In genomic region chr2:17610521-17610920, GRCh38 we compare ENCODE assay signal across 12 cellular contexts.
"Had no signal": no experiment of that assay in that cellular context is flagged by ENCODE, and none has a peak within 500 bp of the region (broad histone marks: within the 10 kb centered on the region; RNA-seq: fewer than 3 reads in every experiment).

No MANE protein-coding gene starts in this region.

- H3K27ac ChIP-seq: epithelial cell of prostate, parathyroid adenoma had no signal

- DNase-seq: activated CD4-positive, alpha-beta T cell treated with anti-CD3 and anti-CD28 coated beads, Interleukin-2, amount 50 U/mL, for 48 hours; activated CD4-positive, CD25-positive, alpha-beta regulatory T cell treated with anti-CD3 and anti-CD28 coated beads, Interleukin-2, amount 50 U/mL, for 72 hours; activated CD8-positive, alpha-beta memory T cell treated with anti-CD3 and anti-CD28 coated beads, Interleukin-2, amount 10 ng/mL, durations not matched to agents 7 days and 5 days; activated effector memory CD4-positive, alpha-beta T cell treated with anti-CD3 and anti-CD28 coated beads, Interleukin-2, amount 50 U/mL, for 16 hours; activated T-cell treated with anti-CD3 and anti-CD28 coated beads, Interleukin-2, amount 50 U/mL, for 4 hours; anterior cingulate cortex; central memory CD4-positive, alpha-beta T cell; effector memory CD4-positive, alpha-beta T cell; T-helper 17 cell had no signal

- ATAC-seq: activated CD8-positive, alpha-beta memory T cell treated with anti-CD3 and anti-CD28 coated beads, Interleukin-2, amount 10 ng/mL, durations not matched to agents 7 days and 5 days; activated naive CD4-positive, alpha-beta T cell treated with anti-CD3 and anti-CD28 coated beads, Interleukin-2, amount 50 U/mL, for 72 hours; activated T-cell treated with anti-CD3 and anti-CD28 coated beads, Interleukin-2, amount 50 U/mL, for 4 hours; T-helper 17 cell had no signal
